In the genomic region with DNA sequence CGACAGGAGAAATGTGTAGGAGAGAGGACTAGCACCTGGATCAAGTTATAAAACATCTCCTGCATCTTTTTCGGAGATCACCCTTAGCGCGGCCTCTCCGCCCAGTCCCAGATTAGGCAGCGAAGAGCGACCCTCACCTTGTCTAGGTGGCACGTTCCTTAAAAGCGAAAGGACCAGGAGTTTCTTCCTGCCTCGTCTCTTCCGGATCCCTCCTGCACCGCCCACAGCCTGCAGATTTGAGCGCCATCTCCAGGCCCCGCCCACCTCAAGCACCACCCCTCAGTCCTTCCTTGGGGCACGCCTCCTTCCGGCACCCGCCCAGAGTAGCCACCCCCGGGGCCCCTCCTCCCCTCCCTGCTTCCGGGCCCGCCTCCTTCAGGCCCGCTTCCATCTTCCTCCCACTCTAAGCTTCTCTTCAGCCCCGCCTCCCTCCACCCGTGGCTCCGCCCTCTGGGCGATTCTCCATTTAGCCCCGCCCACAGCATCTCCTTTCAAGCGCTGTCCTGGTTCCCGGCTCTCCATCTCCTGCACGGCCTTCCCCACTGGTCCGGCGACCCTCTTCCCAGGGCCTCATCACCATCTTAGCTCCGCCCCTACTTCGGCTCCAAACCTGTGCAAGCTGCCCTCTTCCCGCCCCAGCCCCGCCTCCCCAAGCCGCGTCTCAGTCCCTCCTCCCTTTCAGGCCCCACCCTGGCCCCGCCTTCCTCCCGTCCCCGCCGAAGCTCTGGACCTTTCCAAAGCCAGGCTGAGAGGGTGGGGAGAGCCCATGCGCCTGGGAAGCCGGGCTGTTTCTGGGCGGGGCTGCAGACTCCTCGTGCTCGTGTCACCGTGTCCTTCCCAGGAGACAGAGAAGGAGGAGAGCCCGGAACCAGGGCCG, we compare ENCODE assay signal across 1 cellular context.
TF ChIP-seq lines count a peak whose summit lies in the region.

No MANE protein-coding gene starts in this region.

TF ChIP-seq in K562, 482 proteins besides CTCF, POLR2A, EP300 and RAD21 (continued from another document and continues in another):
- TF ChIP-seq KLF13 (tag; IDR thresholded peaks at IDR 0.05; ENCODE audit: borderline replicate concordance, low read depth) (peak; percentile 46; the same call in 1 of the 2 replicates), MBD2 (IDR thresholded peaks at IDR 0.05; ENCODE audit: borderline replicate concordance, low read depth) (peak; percentile 91), SIN3A (IDR thresholded peaks at IDR 0.05; ENCODE audit: borderline replicate concordance in 2 of 2, control insufficient read depth in 1 of 2, low read depth in 2 of 2, low read length in 2 of 2) (peak in 1 of 2 experiments; percentile 89; a peak in 1 of 4 replicates), NEUROD1 (IDR thresholded peaks at IDR 0.05; ENCODE audit: borderline replicate concordance, low read depth, low read length, partially characterized antibody) (peak; percentile 74), PHF20 (IDR thresholded peaks at IDR 0.05; ENCODE audit: partially characterized antibody) (peak; percentile 72), KLF6 (CRISPR knock-in tag; IDR thresholded peaks at IDR 0.05; ENCODE audit: borderline replicate concordance) (no peak), ASH1L (IDR thresholded peaks at IDR 0.05; ENCODE audit: borderline replicate concordance, low read depth, partially characterized antibody) (peak; percentile 50), ATF7 (IDR thresholded peaks at IDR 0.05) (peak; percentile 99), KDM5B (IDR thresholded peaks at IDR 0.05; ENCODE audit: insufficient replicate concordance, low read depth, low read length) (peak; percentile 90), NRF1 (conservative IDR thresholded peaks at IDR 0.05 in 1 of 2, IDR thresholded peaks at IDR 0.05 in 1 of 2) (peak; percentile 69 to 77), HNRNPK (IDR thresholded peaks at IDR 0.05; ENCODE audit: low read depth, low read length, poor library complexity, severe bottlenecking) (no peak), HDGF (IDR thresholded peaks at IDR 0.05) (peak; percentile 97), PHTF2 (CRISPR knock-in tag; IDR thresholded peaks at IDR 0.05) (no peak), EP400 (IDR thresholded peaks at IDR 0.05) (peak; percentile 80), SRF (CRISPR knock-in tag; IDR thresholded peaks at IDR 0.05) (peak in 1 of 2 experiments; percentile 76; a peak in 2 of 4 replicates), HDAC8 (tag; IDR thresholded peaks at IDR 0.05) (no peak), TOE1 (IDR thresholded peaks at IDR 0.05; ENCODE audit: borderline replicate concordance) (peak; percentile 94), TOE1 (CRISPR knock-in tag; IDR thresholded peaks at IDR 0.05; ENCODE audit: borderline replicate concordance, low read depth) (no peak), HNRNPH1 (optimal IDR thresholded peaks at IDR 0.05; ENCODE audit: low read depth, low read length) (no peak), NONO (IDR thresholded peaks at IDR 0.05; ENCODE audit: low read depth in 2 of 2, low read length in 1 of 2) (peak in 1 of 2 experiments; percentile 100; a peak in 2 of 4 replicates), TBP (optimal IDR thresholded peaks at IDR 0.05; ENCODE audit: low read depth, low read length) (peak; percentile 86), HMGN3 (IDR thresholded peaks at IDR 0.05; ENCODE audit: borderline replicate concordance, extremely low read depth, insufficient read length, low read depth, low read length) (peak; percentile 52), GABPB1 (CRISPR knock-in tag; IDR thresholded peaks at IDR 0.05) (peak; percentile 81), SMAD3 (CRISPR knock-in tag; conservative IDR thresholded peaks at IDR 0.05) (0 out of 2 replicates have a peak, but pooled peaks have one; percentile 59)
- TF ChIP-seq, protein P1, sequence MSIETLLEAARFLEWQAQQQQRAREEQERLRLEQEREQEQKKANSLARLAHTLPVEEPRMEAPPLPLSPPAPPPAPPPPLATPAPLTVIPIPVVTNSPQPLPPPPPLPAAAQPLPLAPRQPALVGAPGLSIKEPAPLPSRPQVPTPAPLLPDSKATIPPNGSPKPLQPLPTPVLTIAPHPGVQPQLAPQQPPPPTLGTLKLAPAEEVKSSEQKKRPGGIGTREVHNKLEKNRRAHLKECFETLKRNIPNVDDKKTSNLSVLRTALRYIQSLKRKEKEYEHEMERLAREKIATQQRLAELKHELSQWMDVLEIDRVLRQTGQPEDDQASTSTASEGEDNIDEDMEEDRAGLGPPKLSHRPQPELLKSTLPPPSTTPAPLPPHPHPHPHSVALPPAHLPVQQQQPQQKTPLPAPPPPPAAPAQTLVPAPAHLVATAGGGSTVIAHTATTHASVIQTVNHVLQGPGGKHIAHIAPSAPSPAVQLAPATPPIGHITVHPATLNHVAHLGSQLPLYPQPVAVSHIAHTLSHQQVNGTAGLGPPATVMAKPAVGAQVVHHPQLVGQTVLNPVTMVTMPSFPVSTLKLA (conservative IDR thresholded peaks at IDR 0.05): peak; percentile 89 to 93
- TF ChIP-seq, protein P2, sequence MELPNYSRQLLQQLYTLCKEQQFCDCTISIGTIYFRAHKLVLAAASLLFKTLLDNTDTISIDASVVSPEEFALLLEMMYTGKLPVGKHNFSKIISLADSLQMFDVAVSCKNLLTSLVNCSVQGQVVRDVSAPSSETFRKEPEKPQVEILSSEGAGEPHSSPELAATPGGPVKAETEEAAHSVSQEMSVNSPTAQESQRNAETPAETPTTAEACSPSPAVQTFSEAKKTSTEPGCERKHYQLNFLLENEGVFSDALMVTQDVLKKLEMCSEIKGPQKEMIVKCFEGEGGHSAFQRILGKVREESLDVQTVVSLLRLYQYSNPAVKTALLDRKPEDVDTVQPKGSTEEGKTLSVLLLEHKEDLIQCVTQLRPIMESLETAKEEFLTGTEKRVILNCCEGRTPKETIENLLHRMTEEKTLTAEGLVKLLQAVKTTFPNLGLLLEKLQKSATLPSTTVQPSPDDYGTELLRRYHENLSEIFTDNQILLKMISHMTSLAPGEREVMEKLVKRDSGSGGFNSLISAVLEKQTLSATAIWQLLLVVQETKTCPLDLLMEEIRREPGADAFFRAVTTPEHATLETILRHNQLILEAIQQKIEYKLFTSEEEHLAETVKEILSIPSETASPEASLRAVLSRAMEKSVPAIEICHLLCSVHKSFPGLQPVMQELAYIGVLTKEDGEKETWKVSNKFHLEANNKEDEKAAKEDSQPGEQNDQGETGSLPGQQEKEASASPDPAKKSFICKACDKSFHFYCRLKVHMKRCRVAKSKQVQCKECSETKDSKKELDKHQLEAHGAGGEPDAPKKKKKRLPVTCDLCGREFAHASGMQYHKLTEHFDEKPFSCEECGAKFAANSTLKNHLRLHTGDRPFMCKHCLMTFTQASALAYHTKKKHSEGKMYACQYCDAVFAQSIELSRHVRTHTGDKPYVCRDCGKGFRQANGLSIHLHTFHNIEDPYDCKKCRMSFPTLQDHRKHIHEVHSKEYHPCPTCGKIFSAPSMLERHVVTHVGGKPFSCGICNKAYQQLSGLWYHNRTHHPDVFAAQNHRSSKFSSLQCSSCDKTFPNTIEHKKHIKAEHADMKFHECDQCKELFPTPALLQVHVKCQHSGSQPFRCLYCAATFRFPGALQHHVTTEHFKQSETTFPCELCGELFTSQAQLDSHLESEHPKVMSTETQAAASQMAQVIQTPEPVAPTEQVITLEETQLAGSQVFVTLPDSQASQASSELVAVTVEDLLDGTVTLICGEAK (IDR thresholded peaks at IDR 0.05): peak; percentile 85
- TF ChIP-seq, protein P2 (CRISPR knock-in tag; IDR thresholded peaks at IDR 0.05): no peak
- TF ChIP-seq, protein P3, sequence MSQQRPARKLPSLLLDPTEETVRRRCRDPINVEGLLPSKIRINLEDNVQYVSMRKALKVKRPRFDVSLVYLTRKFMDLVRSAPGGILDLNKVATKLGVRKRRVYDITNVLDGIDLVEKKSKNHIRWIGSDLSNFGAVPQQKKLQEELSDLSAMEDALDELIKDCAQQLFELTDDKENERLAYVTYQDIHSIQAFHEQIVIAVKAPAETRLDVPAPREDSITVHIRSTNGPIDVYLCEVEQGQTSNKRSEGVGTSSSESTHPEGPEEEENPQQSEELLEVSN (IDR thresholded peaks at IDR 0.05; ENCODE audit: borderline replicate concordance in 1 of 2, extremely low read depth in 1 of 2, insufficient read depth in 1 of 2, insufficient read length in 1 of 2, low read depth in 1 of 2, low read length in 1 of 2, poor library complexity in 1 of 2, severe bottlenecking in 1 of 2): peak in 1 of 2 experiments; percentile 51
- TF ChIP-seq, protein P4, sequence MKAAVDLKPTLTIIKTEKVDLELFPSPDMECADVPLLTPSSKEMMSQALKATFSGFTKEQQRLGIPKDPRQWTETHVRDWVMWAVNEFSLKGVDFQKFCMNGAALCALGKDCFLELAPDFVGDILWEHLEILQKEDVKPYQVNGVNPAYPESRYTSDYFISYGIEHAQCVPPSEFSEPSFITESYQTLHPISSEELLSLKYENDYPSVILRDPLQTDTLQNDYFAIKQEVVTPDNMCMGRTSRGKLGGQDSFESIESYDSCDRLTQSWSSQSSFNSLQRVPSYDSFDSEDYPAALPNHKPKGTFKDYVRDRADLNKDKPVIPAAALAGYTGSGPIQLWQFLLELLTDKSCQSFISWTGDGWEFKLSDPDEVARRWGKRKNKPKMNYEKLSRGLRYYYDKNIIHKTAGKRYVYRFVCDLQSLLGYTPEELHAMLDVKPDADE (conservative IDR thresholded peaks at IDR 0.05; ENCODE audit: control insufficient read depth, low read depth, low read length): peak; percentile 66; the same call in 1 of the 2 replicates
- TF ChIP-seq, protein P5, sequence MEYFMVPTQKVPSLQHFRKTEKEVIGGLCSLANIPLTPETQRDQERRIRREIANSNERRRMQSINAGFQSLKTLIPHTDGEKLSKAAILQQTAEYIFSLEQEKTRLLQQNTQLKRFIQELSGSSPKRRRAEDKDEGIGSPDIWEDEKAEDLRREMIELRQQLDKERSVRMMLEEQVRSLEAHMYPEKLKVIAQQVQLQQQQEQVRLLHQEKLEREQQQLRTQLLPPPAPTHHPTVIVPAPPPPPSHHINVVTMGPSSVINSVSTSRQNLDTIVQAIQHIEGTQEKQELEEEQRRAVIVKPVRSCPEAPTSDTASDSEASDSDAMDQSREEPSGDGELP (CRISPR knock-in tag; IDR thresholded peaks at IDR 0.05; ENCODE audit: borderline replicate concordance): peak; percentile 46; the same call in 1 of the 2 replicates
- TF ChIP-seq, protein P6, sequence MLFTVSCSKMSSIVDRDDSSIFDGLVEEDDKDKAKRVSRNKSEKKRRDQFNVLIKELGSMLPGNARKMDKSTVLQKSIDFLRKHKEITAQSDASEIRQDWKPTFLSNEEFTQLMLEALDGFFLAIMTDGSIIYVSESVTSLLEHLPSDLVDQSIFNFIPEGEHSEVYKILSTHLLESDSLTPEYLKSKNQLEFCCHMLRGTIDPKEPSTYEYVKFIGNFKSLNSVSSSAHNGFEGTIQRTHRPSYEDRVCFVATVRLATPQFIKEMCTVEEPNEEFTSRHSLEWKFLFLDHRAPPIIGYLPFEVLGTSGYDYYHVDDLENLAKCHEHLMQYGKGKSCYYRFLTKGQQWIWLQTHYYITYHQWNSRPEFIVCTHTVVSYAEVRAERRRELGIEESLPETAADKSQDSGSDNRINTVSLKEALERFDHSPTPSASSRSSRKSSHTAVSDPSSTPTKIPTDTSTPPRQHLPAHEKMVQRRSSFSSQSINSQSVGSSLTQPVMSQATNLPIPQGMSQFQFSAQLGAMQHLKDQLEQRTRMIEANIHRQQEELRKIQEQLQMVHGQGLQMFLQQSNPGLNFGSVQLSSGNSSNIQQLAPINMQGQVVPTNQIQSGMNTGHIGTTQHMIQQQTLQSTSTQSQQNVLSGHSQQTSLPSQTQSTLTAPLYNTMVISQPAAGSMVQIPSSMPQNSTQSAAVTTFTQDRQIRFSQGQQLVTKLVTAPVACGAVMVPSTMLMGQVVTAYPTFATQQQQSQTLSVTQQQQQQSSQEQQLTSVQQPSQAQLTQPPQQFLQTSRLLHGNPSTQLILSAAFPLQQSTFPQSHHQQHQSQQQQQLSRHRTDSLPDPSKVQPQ (CRISPR knock-in tag; IDR thresholded peaks at IDR 0.05; ENCODE audit: borderline replicate concordance): no peak
- TF ChIP-seq, protein P7, sequence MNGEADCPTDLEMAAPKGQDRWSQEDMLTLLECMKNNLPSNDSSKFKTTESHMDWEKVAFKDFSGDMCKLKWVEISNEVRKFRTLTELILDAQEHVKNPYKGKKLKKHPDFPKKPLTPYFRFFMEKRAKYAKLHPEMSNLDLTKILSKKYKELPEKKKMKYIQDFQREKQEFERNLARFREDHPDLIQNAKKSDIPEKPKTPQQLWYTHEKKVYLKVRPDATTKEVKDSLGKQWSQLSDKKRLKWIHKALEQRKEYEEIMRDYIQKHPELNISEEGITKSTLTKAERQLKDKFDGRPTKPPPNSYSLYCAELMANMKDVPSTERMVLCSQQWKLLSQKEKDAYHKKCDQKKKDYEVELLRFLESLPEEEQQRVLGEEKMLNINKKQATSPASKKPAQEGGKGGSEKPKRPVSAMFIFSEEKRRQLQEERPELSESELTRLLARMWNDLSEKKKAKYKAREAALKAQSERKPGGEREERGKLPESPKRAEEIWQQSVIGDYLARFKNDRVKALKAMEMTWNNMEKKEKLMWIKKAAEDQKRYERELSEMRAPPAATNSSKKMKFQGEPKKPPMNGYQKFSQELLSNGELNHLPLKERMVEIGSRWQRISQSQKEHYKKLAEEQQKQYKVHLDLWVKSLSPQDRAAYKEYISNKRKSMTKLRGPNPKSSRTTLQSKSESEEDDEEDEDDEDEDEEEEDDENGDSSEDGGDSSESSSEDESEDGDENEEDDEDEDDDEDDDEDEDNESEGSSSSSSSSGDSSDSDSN (IDR thresholded peaks at IDR 0.05; ENCODE audit: borderline replicate concordance in 1 of 2, low read depth in 2 of 2, low read length in 2 of 2): peak; percentile 22 to 75; a peak in 1 of 4 replicates
